ENCODE assay signal across 14 cellular contexts in genomic region chr2:69143726-69144360, GRCh38.
DNase-seq lines count a peak whose midpoint lies in the region; TF ChIP-seq lines count a peak whose summit lies in the region.
"Had no signal": no experiment of that assay in that cellular context is flagged by ENCODE, and none has a peak within 500 bp of the region (broad histone marks: within the 10 kb centered on the region; RNA-seq: fewer than 3 reads in every experiment).

No MANE protein-coding gene starts in this region.

- H3K4me3 Mint-ChIP-seq in osteocyte (ENCODE audit: unreplicated experiment): no peak overlapping the region
- H3K4me3 Mint-ChIP-seq: activated B cell treated with CpG ODN at 0.5 μM for 24 hours; activated naive CD4-positive, alpha-beta T cell treated with anti-CD3 and anti-CD28 coated beads, Interleukin-2, amount 50 U/mL, for 24 hours; neural progenitor cell had no signal

- H3K27ac Mint-ChIP-seq in osteocyte (ENCODE audit: unreplicated experiment): peak overlapping the region; percentile 78
- H3K27ac Mint-ChIP-seq: activated B cell treated with CpG ODN at 0.5 μM for 24 hours; activated naive CD4-positive, alpha-beta T cell treated with anti-CD3 and anti-CD28 coated beads, Interleukin-2, amount 50 U/mL, for 24 hours; neural progenitor cell had no signal

- no peaks in the 10 kb centered on the region for H3K36me3 ChIP-seq in esophagus squamous epithelium
- H3K36me3 ChIP-seq: neural progenitor cell had no signal

- H3K9me3 ChIP-seq in esophagus squamous epithelium: no peaks in the 10 kb centered on the region

- no peak for TF ChIP-seq POLR2A in esophagus squamous epithelium (IDR thresholded peaks at IDR 0.05)

- TF ChIP-seq CTCF in osteocyte (IDR thresholded peaks at IDR 0.05) (no peak), esophagus squamous epithelium (IDR thresholded peaks at IDR 0.05) (no peak)

- no peaks in the 10 kb centered on the region for H3K27me3 Mint-ChIP-seq in osteocyte (ENCODE audit: unreplicated experiment)
- H3K27me3 Mint-ChIP-seq: activated naive CD4-positive, alpha-beta T cell treated with anti-CD3 and anti-CD28 coated beads, Interleukin-2, amount 50 U/mL, for 24 hours had no signal

- peaks cover 8 to 48% (median 15%) of the 10 kb centered on the region in 3 donors for H3K4me1 ChIP-seq in esophagus squamous epithelium

- H3K27ac ChIP-seq in esophagus squamous epithelium: peak overlapping the region in 1 of 4 donors; percentile 35
- H3K27ac ChIP-seq: neural progenitor cell had no signal

- in situ Hi-C loops in ACHN (cut with HindIII; ENCODE audit: low pct_ligation_motif_present, low pct_unique_long_range_greater_than_20kb, low sequenced_read_pairs): no loop called here

- H3K4me1 Mint-ChIP-seq in osteocyte (ENCODE audit: unreplicated experiment): peaks cover 47% of the 10 kb centered on the region
- H3K4me1 Mint-ChIP-seq: activated B cell treated with CpG ODN at 0.5 μM for 24 hours; activated naive CD4-positive, alpha-beta T cell treated with anti-CD3 and anti-CD28 coated beads, Interleukin-2, amount 50 U/mL, for 24 hours; neural progenitor cell had no signal

- WGBS in esophagus squamous epithelium, 2 donors: 71 to 78% methylated on average over 4 of the region's 4 CpGs

- intact Hi-C loops in esophagus squamous epithelium (cut with DNase I): no loop called here

- DNase-seq in ACHN (peak; percentile 56), NCI-H226 (peak; percentile 68), dedifferentiated amniotic fluid mesenchymal stem cell (ENCODE audit: extremely low spot score) (peak; percentile 25), osteocyte (ENCODE audit: extremely low spot score, unreplicated experiment) (no peak), esophagus squamous epithelium (lab: John Stamatoyannopoulos, UW) (no peak), midbrain (lab: John Stamatoyannopoulos, UW) (no peak), DMS153 treated with DMSO at 0.1 percent for 48 hours (lab: John Stamatoyannopoulos, UW; ENCODE audit: unreplicated experiment) (no peak)
- DNase-seq in activated CD4-positive, alpha-beta T cell treated with anti-CD3 and anti-CD28 coated beads for 1 hour: no peak
- DNase-seq: activated B cell treated with CpG ODN at 0.5 μM for 24 hours; activated CD8-positive, alpha-beta memory T cell treated with anti-CD3 and anti-CD28 coated beads, Interleukin-2, amount 50 U/mL, for 4 hours; DMS 273 treated with DMSO at 0.1 percent for 48 hours; hypothalamus had no signal

- peaks cover 15% of the 10 kb centered on the region for H3K36me3 Mint-ChIP-seq in osteocyte (ENCODE audit: unreplicated experiment)
- H3K36me3 Mint-ChIP-seq: activated naive CD4-positive, alpha-beta T cell treated with anti-CD3 and anti-CD28 coated beads, Interleukin-2, amount 50 U/mL, for 24 hours had no signal

- H3K27me3 ChIP-seq in esophagus squamous epithelium: no peaks in the 10 kb centered on the region
- H3K27me3 ChIP-seq: neural progenitor cell had no signal

- no peak overlapping the region for H3K4me3 ChIP-seq in esophagus squamous epithelium
- H3K4me3 ChIP-seq: neural progenitor cell had no signal

- H3K9me3 Mint-ChIP-seq in osteocyte (ENCODE audit: unreplicated experiment): no peaks in the 10 kb centered on the region
- H3K9me3 Mint-ChIP-seq: activated B cell treated with CpG ODN at 0.5 μM for 24 hours; activated naive CD4-positive, alpha-beta T cell treated with anti-CD3 and anti-CD28 coated beads, Interleukin-2, amount 50 U/mL, for 24 hours; neural progenitor cell had no signal

Comparison
In these comparisons a context has a peak if more than half of its experiments do, and no peak if none do; other contexts are left out.
1. DNase-seq: peak in ACHN (single experiment), NCI-H226 (single experiment) and dedifferentiated amniotic fluid mesenchymal stem cell (single experiment); none in osteocyte (single experiment), esophagus squamous epithelium (single experiment), midbrain (single experiment), activated CD4-positive, alpha-beta T cell treated with anti-CD3 and anti-CD28 coated beads for 1 hour (single experiment) and DMS153 treated with DMSO at 0.1 percent for 48 hours (single experiment).